ENCODE assay signal across 8 cellular contexts in the genomic region with DNA sequence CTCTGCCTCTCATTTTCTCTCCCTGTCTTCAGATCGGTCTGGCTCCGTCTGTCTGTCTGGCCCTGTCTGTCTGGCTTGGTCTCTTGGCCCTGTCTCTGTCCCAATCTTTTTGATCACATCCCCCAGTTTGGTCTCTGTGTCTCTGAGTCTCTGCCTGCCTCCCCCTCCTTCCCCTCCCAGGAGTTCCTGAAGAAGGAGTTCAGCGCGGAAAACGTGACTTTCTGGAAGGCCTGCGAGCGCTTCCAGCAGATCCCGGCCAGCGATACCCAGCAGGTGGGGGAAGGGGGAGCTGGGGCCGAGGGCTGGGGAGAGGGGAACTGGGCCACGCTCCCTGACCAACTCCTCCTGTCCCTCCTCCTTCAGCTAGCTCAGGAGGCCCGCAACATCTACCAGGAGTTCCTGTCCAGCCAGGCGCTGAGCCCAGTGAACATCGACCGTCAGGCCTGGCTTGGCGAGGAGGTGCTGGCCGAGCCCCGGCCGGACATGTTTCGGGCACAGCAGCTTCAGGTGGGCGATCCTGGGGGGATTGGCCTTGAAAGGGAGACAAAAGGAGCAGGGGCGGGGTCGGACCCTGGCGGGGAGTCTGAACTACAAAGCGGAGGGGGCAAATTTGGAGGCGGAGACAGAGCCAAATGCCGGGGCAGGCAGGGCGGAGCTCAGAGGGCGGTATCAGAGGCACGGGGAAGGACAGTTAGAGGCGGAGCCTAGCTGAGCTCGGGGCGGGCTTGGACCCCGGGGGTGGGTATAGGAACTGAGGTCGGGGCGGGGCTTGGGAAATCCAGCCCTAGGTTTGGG. TPM values are rescaled to one million over a fixed set of nuclear protein-coding genes. Genes with fewer than 3 reads are reported as not detected.
A peak's percentile ranks its signal among the peaks of the same experiment; 100 is the strongest.
DNase-seq lines count a peak whose midpoint lies in the region; ATAC-seq and TF ChIP-seq lines count a peak whose summit lies in the region.

No MANE protein-coding gene starts in this region.

- H3K4me3 Mint-ChIP-seq in CD14-positive monocyte (peak overlapping the region in 1 of 2 donors; percentile 48), nephron progenitor cell (peak overlapping the region; percentile 87)
- no peak overlapping the region for H3K4me3 Mint-ChIP-seq in effector memory CD8-positive, alpha-beta T cell

- peak overlapping the region; percentile 52 for H3K4me3 ChIP-seq in fibroblast of pulmonary artery (replicated peaks; ENCODE audit: low read depth, low read length)

- intact Hi-C loops in CD14-positive monocyte (cut with micrococcal nuclease) = no loop called here

- H3K27ac Mint-ChIP-seq in CD14-positive monocyte = peak overlapping the region in 3 of 7 donors; percentile 57 to 70 (median 59)
- peak overlapping the region; percentile 94 for H3K27ac Mint-ChIP-seq in nephron progenitor cell
- H3K27ac Mint-ChIP-seq in effector memory CD8-positive, alpha-beta T cell = peak overlapping the region in 1 of 2 donors; percentile 72

- peaks cover 67% of the 10 kb centered on the region for H3K4me1 Mint-ChIP-seq in CD14-positive monocyte
- peaks cover 64% of the 10 kb centered on the region for H3K4me1 Mint-ChIP-seq in nephron progenitor cell
- H3K4me1 Mint-ChIP-seq in effector memory CD8-positive, alpha-beta T cell (ENCODE audit: low read depth in 2 of 2) = peaks cover 42 to 44% of the 10 kb centered on the region in 2 donors

- DNase-seq in CD14-positive monocyte (ENCODE audit: low spot score) (peak; percentile 25), fibroblast of pulmonary artery (ENCODE audit: low read depth) (peak; percentile 86), nephron progenitor cell (peak; percentile 94), T-helper 1 cell (no peak), T-helper 2 cell (no peak)
- no peak for DNase-seq in effector memory CD8-positive, alpha-beta T cell

- H3K27me3 Mint-ChIP-seq in CD14-positive monocyte (ENCODE audit: low read depth in 3 of 3) = peaks cover 0 to 3% (median 2%) of the 10 kb centered on the region in 3 donors
- H3K27me3 Mint-ChIP-seq in nephron progenitor cell (ENCODE audit: low read depth, poor library complexity) = peaks cover 14% of the 10 kb centered on the region
- no peaks in the 10 kb centered on the region for H3K27me3 Mint-ChIP-seq in effector memory CD8-positive, alpha-beta T cell

- TF ChIP-seq CTCF in CD14-positive monocyte (IDR thresholded peaks at IDR 0.05) = no peak
- no peak for TF ChIP-seq CTCF in fibroblast of pulmonary artery (IDR thresholded peaks at IDR 0.05; ENCODE audit: low read length, missing control alignments)
- TF ChIP-seq CTCF in nephron progenitor cell (IDR thresholded peaks at IDR 0.05) = no peak

- H3K9me3 Mint-ChIP-seq in CD14-positive monocyte (peaks cover 0 to 4% (median 0%) of the 10 kb centered on the region in 7 donors), nephron progenitor cell (no peaks in the 10 kb centered on the region)
- H3K9me3 Mint-ChIP-seq in effector memory CD8-positive, alpha-beta T cell = no peaks in the 10 kb centered on the region

- H3K36me3 Mint-ChIP-seq in CD14-positive monocyte = peaks cover 44 to 72% of the 10 kb centered on the region in 2 donors
- H3K36me3 Mint-ChIP-seq in nephron progenitor cell (ENCODE audit: low read depth) = no peaks in the 10 kb centered on the region
- H3K36me3 Mint-ChIP-seq in effector memory CD8-positive, alpha-beta T cell (ENCODE audit: insufficient read depth) = peaks cover 42% of the 10 kb centered on the region

- no peak for ATAC-seq in GM21737 (IDR thresholded peaks at IDR 0.05; ENCODE audit: unreplicated experiment)
- ATAC-seq in effector memory CD8-positive, alpha-beta T cell (replicated peaks) = no peak

TF ChIP-seq in PFSK-1, 5 proteins besides CTCF, POLR2A, EP300 and RAD21:
- TF ChIP-seq FOXP2 (optimal IDR thresholded peaks at IDR 0.05; ENCODE audit: borderline replicate concordance, extremely low read depth, extremely low read length, insufficient read depth) (peak; percentile 33), SIN3A (IDR thresholded peaks at IDR 0.05; ENCODE audit: borderline replicate concordance, insufficient read depth, low read length) (no peak), TAF1 (IDR thresholded peaks at IDR 0.05; ENCODE audit: borderline replicate concordance, insufficient read depth, low read length) (0 out of 2 replicates have a peak, but pooled peaks have one; percentile 39)
TF ChIP-seq in PFSK-1: peak in this region for 2.

RNA-seq across cellular contexts. Expression of gene RGS14, which starts 9.0 kb away (rescaled TPM):
- 10 to 100 TPM; 35.4 to 43.5 TPM for polyA plus RNA-seq in CD14-positive monocyte
- 35.0 TPM for polyA plus RNA-seq in PFSK-1 (2012; ENCODE audit: insufficient read length, low read depth)

RNA-seq across cellular contexts. Expression of gene LMAN2, which starts 15.3 kb away (rescaled TPM):
- polyA plus RNA-seq in CD14-positive monocyte = 100 to 1,000 TPM; 259 to 275 TPM
- polyA plus RNA-seq in PFSK-1 (2012; ENCODE audit: insufficient read length, low read depth) = 328 TPM

RNA-seq across cellular contexts. Expression of gene SLC34A1, which starts 17.5 kb away (rescaled TPM):
- polyA plus RNA-seq in CD14-positive monocyte = not detected
- polyA plus RNA-seq in PFSK-1 (2012; ENCODE audit: insufficient read length, low read depth) = not detected

RNA-seq across cellular contexts. Expression of gene PFN3, which starts 33.7 kb away (rescaled TPM):
- polyA plus RNA-seq in CD14-positive monocyte = not detected
- not detected for polyA plus RNA-seq in PFSK-1 (2012; ENCODE audit: insufficient read length, low read depth)

RNA-seq across cellular contexts. Expression of gene F12, which starts 42.6 kb away (rescaled TPM):
- polyA plus RNA-seq in CD14-positive monocyte = 1 to 10 TPM; 1.4 to 1.5 TPM
- polyA plus RNA-seq in PFSK-1 (2012; ENCODE audit: insufficient read length, low read depth) = 25.8 TPM

Comparison
In these comparisons a context has a peak if more than half of its experiments do, and no peak if none do; other contexts are left out.
1. DNase-seq: peak in CD14-positive monocyte (single experiment), fibroblast of pulmonary artery (single experiment) and nephron progenitor cell (single experiment); none in T-helper 1 cell (0 of 5), effector memory CD8-positive, alpha-beta T cell (0 of 3) and T-helper 2 cell (0 of 5).